23 cellular contexts compared by ENCODE assay signal in genomic region chr12:90572778-90573177, GRCh38.
"Had no signal": no experiment of that assay in that cellular context is flagged by ENCODE, and none has a peak within 500 bp of the region (broad histone marks: within the 10 kb centered on the region; RNA-seq: fewer than 3 reads in every experiment).

No MANE protein-coding gene starts in this region.

- DNase-seq: effector CD4-positive, alpha-beta T cell; endodermal cell; erythroblast; foreskin melanocyte; head of caudate nucleus; kidney; left cardiac atrium; left ventricle myocardium superior; mesenchymal stem cell; naive B cell; occipital lobe; pancreas; right cardiac atrium; stimulated activated CD4-positive, alpha-beta T cell treated with anti-CD3 and anti-CD28 coated beads, Interleukin-4, amount 100 ng/mL, for 1 hour; stimulated activated CD8-positive, alpha-beta memory T cell treated with anti-CD3 and anti-CD28 coated beads, Interleukin-4, amount 100 ng/mL, for 48 hours; stimulated activated naive CD8-positive, alpha-beta T cell treated with anti-CD3 and anti-CD28 coated beads, Interleukin-15, Interleukin-2, amounts not matched to agents 100 U/mL and 50 U/mL, for 24 hours; thyroid gland had no signal

- H3K4me3 ChIP-seq: hepatocyte, lung, pancreas, smooth muscle cell, suprapubic skin, thyroid gland, vagina had no signal

- H3K27ac ChIP-seq: hepatocyte, pancreas, suprapubic skin, thyroid gland, vagina had no signal

- ATAC-seq: left cardiac atrium; left ventricle myocardium superior; pancreas; right cardiac atrium; stimulated activated effector memory CD8-positive, alpha-beta T cell treated with anti-CD3 and anti-CD28 coated beads, Interleukin-12 subunit alpha, Interleukin-12 subunit beta, amount 100 ng/mL, for 72 hours; stimulated activated naive CD8-positive, alpha-beta T cell treated with anti-CD3 and anti-CD28 coated beads, Interleukin-15, Interleukin-2, amounts not matched to agents 100 U/mL and 50 U/mL, for 24 hours had no signal
